ENCODE assay signal across 17 cellular contexts in the genomic region with DNA sequence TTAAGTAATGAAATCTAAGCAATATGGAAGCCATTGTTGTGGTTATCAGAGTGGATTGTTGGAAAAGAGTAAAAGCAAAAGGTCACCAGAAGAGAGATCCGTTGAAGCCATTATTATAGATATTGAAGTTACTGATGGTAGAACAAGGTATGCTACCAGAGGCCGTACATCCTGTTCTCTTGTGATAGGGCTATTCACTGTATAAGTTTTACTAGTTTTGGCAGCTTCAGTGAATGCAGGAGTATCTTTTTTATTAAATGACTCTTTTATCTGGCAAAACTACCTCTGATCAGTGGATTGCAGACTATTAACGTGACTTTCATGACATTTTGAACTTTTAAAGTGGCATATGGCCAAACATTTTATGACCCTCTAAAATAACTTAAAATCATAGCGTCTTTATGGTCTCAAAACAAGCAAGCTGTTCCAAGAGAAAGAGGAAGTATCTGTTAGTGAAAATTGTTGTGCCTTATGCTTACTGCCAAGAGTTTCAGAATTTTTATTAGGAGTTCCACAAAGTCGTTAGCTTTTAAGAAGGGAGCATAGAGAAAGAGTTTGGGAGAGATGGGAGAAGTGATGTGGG.
"Had no signal": no experiment of that assay in that cellular context is flagged by ENCODE, and none has a peak within 500 bp of the region (broad histone marks: within the 10 kb centered on the region; RNA-seq: fewer than 3 reads in every experiment).

No MANE protein-coding gene starts in this region.

- H3K36me3 ChIP-seq: brain microvascular endothelial cell, ovary, upper lobe of right lung had no signal

- H3K4me1 ChIP-seq: gastroesophageal sphincter, heart right ventricle, neural progenitor cell, upper lobe of right lung had no signal

- H3K4me3 ChIP-seq: gastroesophageal sphincter, heart right ventricle, lung, neural progenitor cell, ovary, sigmoid colon, thoracic aorta, upper lobe of right lung had no signal

- ATAC-seq: gastroesophageal sphincter; heart right ventricle; stimulated activated effector memory CD8-positive, alpha-beta T cell treated with anti-CD3 and anti-CD28 coated beads, Interleukin-12 subunit alpha, Interleukin-12 subunit beta, amount 100 ng/mL, for 72 hours; upper lobe of right lung had no signal

- H3K9me3 ChIP-seq: thoracic aorta, upper lobe of right lung had no signal

- DNase-seq: activated CD4-positive, alpha-beta T cell treated with anti-CD3 and anti-CD28 coated beads, Interleukin-2, amount 50 U/mL, for 1 hour; activated CD4-positive, CD25-positive, alpha-beta regulatory T cell; activated CD8-positive, alpha-beta memory T cell treated with anti-CD3 and anti-CD28 coated beads for 24 hours; activated naive CD8-positive, alpha-beta T cell treated with anti-CD3 and anti-CD28 coated beads for 36 hours; brain microvascular endothelial cell; cortex of kidney; effector memory CD4-positive, alpha-beta T cell; heart right ventricle; midbrain; ovary; sigmoid colon; upper lobe of right lung had no signal
